Comparison of ENCODE assay signal across 6 cellular contexts in genomic region chr6:156471000-156471399, GRCh38.
"Had no signal": no experiment of that assay in that cellular context is flagged by ENCODE, and none has a peak within 500 bp of the region (broad histone marks: within the 10 kb centered on the region; RNA-seq: fewer than 3 reads in every experiment).

No MANE protein-coding gene starts in this region.

- FAIRE-seq: HTR-8/SVneo had no signal

- H3K4me2 ChIP-seq: KMS-11 had no signal

- H3K9ac ChIP-seq: KMS-11 had no signal

- DNase-seq: Karpas-422, KBM-7, KG1 had no signal

- H3K27ac ChIP-seq: HL-60, KMS-11 had no signal
